In genomic region chr15:91291673-91292072, GRCh38 we compare ENCODE assay signal across 9 cellular contexts.
DNase-seq lines count a peak whose midpoint lies in the region; ATAC-seq, FAIRE-seq and TF ChIP-seq lines count a peak whose summit lies in the region.
"Had no signal": no experiment of that assay in that cellular context is flagged by ENCODE, and none has a peak within 500 bp of the region (broad histone marks: within the 10 kb centered on the region; RNA-seq: fewer than 3 reads in every experiment).

No MANE protein-coding gene starts in this region.

- H3K79me2 ChIP-seq in OCI-LY7 (ENCODE audit: insufficient read depth, low read depth, low read length) = no peaks in the 10 kb centered on the region

- ATAC-seq in HG02623 (IDR thresholded peaks at IDR 0.05; ENCODE audit: unreplicated experiment) (peak; percentile 58), left colon (no peak)

- DNase-seq in GM18507 (ENCODE audit: extremely low spot score, insufficient read length, low read depth) (no peak), OCI-LY7 (ENCODE audit: low spot score) (peak; percentile 61), left kidney (ENCODE audit: low read depth, low spot score) (peak; percentile 37), osteocyte (ENCODE audit: extremely low spot score, unreplicated experiment) (no peak), left colon (no peak)
- DNase-seq in activated CD8-positive, alpha-beta memory T cell treated with anti-CD3 and anti-CD28 coated beads for 24 hours = no peak
- DNase-seq in activated CD4-positive, CD25-positive, alpha-beta regulatory T cell (lab: John Stamatoyannopoulos, UW) = no peak

- H3K9me2 ChIP-seq in OCI-LY7 (ENCODE audit: insufficient read depth, low read length) = no peaks in the 10 kb centered on the region

- H3K9me3 Mint-ChIP-seq in osteocyte (ENCODE audit: unreplicated experiment) = no peaks in the 10 kb centered on the region
- H3K9me3 Mint-ChIP-seq: central memory CD8-positive, alpha-beta T cell had no signal

- no peaks in the 10 kb centered on the region for H3K9me3 ChIP-seq in OCI-LY7 (ENCODE audit: low read length)

- intact Hi-C loops in OCI-LY7 (cut with micrococcal nuclease; ENCODE audit: unreplicated experiment) = no loop called here
- intact Hi-C loops in left colon (cut with DNase I, micrococcal nuclease) = no loop called here

- no peaks in the 10 kb centered on the region for H3K36me3 ChIP-seq in OCI-LY7 (ENCODE audit: insufficient read depth, low read length)

- no peak overlapping the region for H3K4me3 Mint-ChIP-seq in osteocyte (ENCODE audit: unreplicated experiment)
- H3K4me3 Mint-ChIP-seq: central memory CD8-positive, alpha-beta T cell had no signal

- H3K4me3 ChIP-seq in OCI-LY7 (ENCODE audit: low read depth, low read length, poor library complexity, severe bottlenecking) = peak overlapping the region; percentile 14

- BruUV-seq in OCI-LY7 (replicated peaks; lab: Mats Ljungman, UMichigan) = no TSS peak

- peaks cover 4% of the 10 kb centered on the region for H3K27me3 Mint-ChIP-seq in osteocyte (ENCODE audit: unreplicated experiment)

- H3K36me3 Mint-ChIP-seq in osteocyte (ENCODE audit: unreplicated experiment) = no peaks in the 10 kb centered on the region

- FAIRE-seq in GM18507 (lab: Jason Lieb, UNC) = peak; percentile 49

- H2AFZ ChIP-seq in OCI-LY7 (ENCODE audit: low read length) = peak overlapping the region; percentile 94

- CTCF ChIA-PET in OCI-LY7 (lab: Charles Lee; ENCODE audit: unreplicated experiment) = no interaction called here

- TF ChIP-seq CTCF in OCI-LY7 (conservative IDR thresholded peaks at IDR 0.05; ENCODE audit: low read length) (no peak), osteocyte (IDR thresholded peaks at IDR 0.05) (no peak)

- no peaks in the 10 kb centered on the region for H4K20me1 ChIP-seq in OCI-LY7 (ENCODE audit: insufficient read depth, low read length)

- POLR2A ChIA-PET in OCI-LY7 (lab: Charles Lee) = no interaction called here

- H3K27ac ChIP-seq in OCI-LY7 (ENCODE audit: low read depth, low read length, poor library complexity, severe bottlenecking) = no peak overlapping the region

- H3K4me2 ChIP-seq in OCI-LY7 (ENCODE audit: low read length) = peak overlapping the region; percentile 50

- H3K4me1 ChIP-seq in OCI-LY7 (ENCODE audit: insufficient read depth, low read length, poor library complexity, severe bottlenecking) = no peaks in the 10 kb centered on the region

- H3K27ac Mint-ChIP-seq in osteocyte (ENCODE audit: unreplicated experiment) = no peak overlapping the region

- no peaks in the 10 kb centered on the region for H3K4me1 Mint-ChIP-seq in osteocyte (ENCODE audit: unreplicated experiment)
- H3K4me1 Mint-ChIP-seq: central memory CD8-positive, alpha-beta T cell had no signal

Comparison
In these comparisons a context has a peak if more than half of its experiments do, and no peak if none do; other contexts are left out.
1. DNase-seq: peak in OCI-LY7 (single experiment) and left kidney (single experiment); none in GM18507 (single experiment), activated CD8-positive, alpha-beta memory T cell treated with anti-CD3 and anti-CD28 coated beads for 24 hours (single experiment), osteocyte (single experiment), activated CD4-positive, CD25-positive, alpha-beta regulatory T cell (0 of 4) and left colon (0 of 2).